8 cellular contexts compared by ENCODE assay signal in genomic region chr9:107490606-107490970, GRCh38. TPM values are rescaled to one million over a fixed set of nuclear protein-coding genes. Genes with fewer than 3 reads are reported as not detected.
A peak's percentile ranks its signal among the peaks of the same experiment; 100 is the strongest.
DNase-seq lines count a peak whose midpoint lies in the region; ATAC-seq and TF ChIP-seq lines count a peak whose summit lies in the region.
"Not testable (repeated sequence)": the region's sequence is repeated elsewhere in the genome, so short reads cannot be mapped to it uniquely, and the experiment has no call there.

No MANE protein-coding gene starts in this region.

- CTCF ChIA-PET in activated CD4-positive, alpha-beta T cell treated with anti-CD3 and anti-CD28 coated beads for 36 hours (lab: Charles Lee), result not testable (repeated sequence)

- not testable (repeated sequence) for H3K79me2 ChIP-seq in KMS-11 (ENCODE audit: insufficient read depth, low read depth)
- peaks cover 32% of the 10 kb centered on the region for H3K79me2 ChIP-seq in fibroblast of lung (ENCODE audit: control insufficient read depth, insufficient read depth, low read length)

- not testable (repeated sequence) for H3K27me3 ChIP-seq in KMS-11 (ENCODE audit: insufficient read depth, low read depth); fibroblast of lung (ENCODE audit: control insufficient read depth, insufficient read depth, low read length)

- POLR2A ChIA-PET in activated CD4-positive, alpha-beta T cell treated with anti-CD3 and anti-CD28 coated beads for 36 hours (lab: Charles Lee), result not testable (repeated sequence)

- peaks cover 59% of the 10 kb centered on the region for H3K27me3 Mint-ChIP-seq in activated CD4-positive, alpha-beta T cell treated with anti-CD3 and anti-CD28 coated beads for 36 hours
- H3K27me3 Mint-ChIP-seq in brain (peaks cover 94% of the 10 kb centered on the region), nephron progenitor cell (ENCODE audit: low read depth, poor library complexity) (peaks cover 94% of the 10 kb centered on the region)
- peaks cover 65% of the 10 kb centered on the region for H3K27me3 Mint-ChIP-seq in stimulated activated memory B cell treated with anti-CD40 and anti-IgM and Interleukin-4, amounts not matched to agents 10 μg/mL and 1 μg/mL and 100 μg/mL, for 72 hours

- peak overlapping the region; percentile 85 for H3K9ac ChIP-seq in KMS-11
- peak overlapping the region; percentile 95 for H3K9ac ChIP-seq in fibroblast of lung (ENCODE audit: insufficient read depth, low read length)

- not testable (repeated sequence) for H3K4me1 ChIP-seq in KMS-11 (ENCODE audit: low read depth, poor library complexity, severe bottlenecking); fibroblast of lung (ENCODE audit: control insufficient read depth, extremely low read depth, insufficient read depth, low read length)

- H2AFZ ChIP-seq in KMS-11 (ENCODE audit: low read depth), result peak overlapping the region; percentile 96
- H2AFZ ChIP-seq in fibroblast of lung (ENCODE audit: low read length), result peak overlapping the region; percentile 14

- H3K9me3 ChIP-seq in fibroblast of lung (ENCODE audit: control insufficient read depth, insufficient read depth, low read depth, low read length), result not testable (repeated sequence)

- not testable (repeated sequence) for H3K36me3 ChIP-seq in KMS-11 (ENCODE audit: insufficient read depth)
- H3K36me3 ChIP-seq in fibroblast of lung (ENCODE audit: control insufficient read depth, insufficient read depth, low read length), result peaks cover 13% of the 10 kb centered on the region

- H3K4me2 ChIP-seq in KMS-11 (peak overlapping the region; percentile 51), fibroblast of lung (ENCODE audit: extremely low read depth, insufficient read depth, low read length) (peak overlapping the region; percentile 99)

- H3K27ac ChIP-seq in KMS-11 (peak overlapping the region; percentile 69), fibroblast of lung (ENCODE audit: insufficient read depth, low read length) (peak overlapping the region; percentile 95)

- not testable (repeated sequence) for H4K20me1 ChIP-seq in KMS-11 (ENCODE audit: insufficient read depth); fibroblast of lung (ENCODE audit: control insufficient read depth, extremely low read depth, insufficient read depth, low read length)

- H3K27ac Mint-ChIP-seq in activated CD4-positive, alpha-beta T cell treated with anti-CD3 and anti-CD28 coated beads for 36 hours, result not testable (repeated sequence)
- H3K27ac Mint-ChIP-seq in brain, result peak overlapping the region in 4 of 5 experiments; percentile 42 to 96 (median 86)
- H3K27ac Mint-ChIP-seq in nephron progenitor cell, result peak overlapping the region; percentile 79
- peak overlapping the region; percentile 77 for H3K27ac Mint-ChIP-seq in stimulated activated memory B cell treated with anti-CD40 and anti-IgM and Interleukin-4, amounts not matched to agents 10 μg/mL and 1 μg/mL and 100 μg/mL, for 72 hours

- TF ChIP-seq CTCF in AG10803 (conservative IDR thresholded peaks at IDR 0.05; ENCODE audit: low read length); KMS-11 (conservative IDR thresholded peaks at IDR 0.05; ENCODE audit: low read depth, low read length); brain (conservative IDR thresholded peaks at IDR 0.05); fibroblast of lung (conservative IDR thresholded peaks at IDR 0.05 in 1 of 2, IDR thresholded peaks at IDR 0.05 in 1 of 2; ENCODE audit: low read depth in 1 of 2, low read length in 2 of 2); nephron progenitor cell (IDR thresholded peaks at IDR 0.05): not testable (repeated sequence)

- intact Hi-C loops in activated CD4-positive, alpha-beta T cell treated with anti-CD3 and anti-CD28 coated beads for 36 hours (cut with DNase I, micrococcal nuclease), result not testable (repeated sequence)

- H3K4me3 Mint-ChIP-seq in activated CD4-positive, alpha-beta T cell treated with anti-CD3 and anti-CD28 coated beads for 36 hours, result peak overlapping the region; percentile 65
- H3K4me3 Mint-ChIP-seq in brain, result peak overlapping the region; percentile 89 to 94 (median 92)
- peak overlapping the region; percentile 87 for H3K4me3 Mint-ChIP-seq in nephron progenitor cell
- peak overlapping the region; percentile 73 for H3K4me3 Mint-ChIP-seq in stimulated activated memory B cell treated with anti-CD40 and anti-IgM and Interleukin-4, amounts not matched to agents 10 μg/mL and 1 μg/mL and 100 μg/mL, for 72 hours

- not testable (repeated sequence) for H3K9me3 Mint-ChIP-seq in activated CD4-positive, alpha-beta T cell treated with anti-CD3 and anti-CD28 coated beads for 36 hours (ENCODE audit: low read depth); brain; nephron progenitor cell; stimulated activated memory B cell treated with anti-CD40 and anti-IgM and Interleukin-4, amounts not matched to agents 10 μg/mL and 1 μg/mL and 100 μg/mL, for 72 hours

- peak; percentile 35 for DNase-seq in AG10803 (ENCODE audit: low read depth)
- DNase-seq in activated CD4-positive, alpha-beta T cell treated with anti-CD3 and anti-CD28 coated beads for 36 hours, result not testable (repeated sequence)
- DNase-seq in fibroblast of lung (ENCODE audit: low read depth in 2 of 2), result peak in 1 of 2 donors; percentile 13
- peak; percentile 26 for DNase-seq in kidney tubule cell (ENCODE audit: low spot score)
- DNase-seq in nephron progenitor cell, result peak; percentile 38

- H3K36me3 Mint-ChIP-seq in activated CD4-positive, alpha-beta T cell treated with anti-CD3 and anti-CD28 coated beads for 36 hours (ENCODE audit: low read depth); nephron progenitor cell (ENCODE audit: low read depth); stimulated activated memory B cell treated with anti-CD40 and anti-IgM and Interleukin-4, amounts not matched to agents 10 μg/mL and 1 μg/mL and 100 μg/mL, for 72 hours: not testable (repeated sequence)
- peaks cover 15% of the 10 kb centered on the region for H3K36me3 Mint-ChIP-seq in brain

- H3K4me1 Mint-ChIP-seq in activated CD4-positive, alpha-beta T cell treated with anti-CD3 and anti-CD28 coated beads for 36 hours, result peaks cover 20% of the 10 kb centered on the region
- H3K4me1 Mint-ChIP-seq in brain (peaks cover 33% of the 10 kb centered on the region), nephron progenitor cell (peaks cover 20% of the 10 kb centered on the region)
- H3K4me1 Mint-ChIP-seq in stimulated activated memory B cell treated with anti-CD40 and anti-IgM and Interleukin-4, amounts not matched to agents 10 μg/mL and 1 μg/mL and 100 μg/mL, for 72 hours, result peaks cover 31% of the 10 kb centered on the region

- ATAC-seq in activated CD4-positive, alpha-beta T cell treated with anti-CD3 and anti-CD28 coated beads for 36 hours; stimulated activated memory B cell treated with anti-CD40 and anti-IgM and Interleukin-4, amounts not matched to agents 10 μg/mL and 1 μg/mL and 100 μg/mL, for 72 hours: not testable (repeated sequence)

- H3K4me3 ChIP-seq in AG10803 (ENCODE audit: low read length) (peak overlapping the region; percentile 75), fibroblast of lung (replicated peaks in 1 of 4; ENCODE audit: control extremely low read depth in 1 of 4, insufficient read depth in 1 of 4, low read depth in 3 of 4, low read length in 4 of 4) (peak overlapping the region; percentile 57 to 74 (median 62))
- H3K4me3 ChIP-seq in KMS-11 (IDR thresholded peaks at IDR 0.05; ENCODE audit: insufficient read depth, low read depth, low read length), result not testable (repeated sequence)

RNA-seq across cellular contexts. Expression of gene KLF4, which starts 1.0 kb away (rescaled TPM):
- total RNA-seq in activated CD4-positive, alpha-beta T cell treated with anti-CD3 and anti-CD28 coated beads for 36 hours, result 1 to 10 TPM in 1 of 2 experiments, under 1 TPM in 1; 0.88 to 1.2 TPM
- polyA plus RNA-seq in brain (ENCODE audit: insufficient read depth, low read depth, low replicate concordance) (9.1 TPM), fibroblast of lung (10.3 and 28.0 TPM in 2 replicates)
- 22.9 and 32.7 TPM in 2 replicates for total RNA-seq in fibroblast of lung
- polyA plus RNA-seq in fibroblast of lung (2012), result 14.2 and 38.4 TPM in 2 replicates
- polyA minus RNA-seq in fibroblast of lung (ENCODE audit: low replicate concordance), result 5.0 and 10.7 TPM in 2 replicates

Comparison
In these comparisons a context has a peak if more than half of its experiments do, and no peak if none do; other contexts are left out.
1. RNA of gene KLF4, which starts 1.0 kb away (total RNA-seq): 22.9 to 32.7 TPM in fibroblast of lung; 0.88 to 1.2 TPM in activated CD4-positive, alpha-beta T cell treated with anti-CD3 and anti-CD28 coated beads for 36 hours; every median in the first group is over 10 times any median in the second.
2. Peak in every context shown above with its lines, with median percentiles within 50 percentile points of each other: H3K4me3 Mint-ChIP-seq.